In the genomic region with DNA sequence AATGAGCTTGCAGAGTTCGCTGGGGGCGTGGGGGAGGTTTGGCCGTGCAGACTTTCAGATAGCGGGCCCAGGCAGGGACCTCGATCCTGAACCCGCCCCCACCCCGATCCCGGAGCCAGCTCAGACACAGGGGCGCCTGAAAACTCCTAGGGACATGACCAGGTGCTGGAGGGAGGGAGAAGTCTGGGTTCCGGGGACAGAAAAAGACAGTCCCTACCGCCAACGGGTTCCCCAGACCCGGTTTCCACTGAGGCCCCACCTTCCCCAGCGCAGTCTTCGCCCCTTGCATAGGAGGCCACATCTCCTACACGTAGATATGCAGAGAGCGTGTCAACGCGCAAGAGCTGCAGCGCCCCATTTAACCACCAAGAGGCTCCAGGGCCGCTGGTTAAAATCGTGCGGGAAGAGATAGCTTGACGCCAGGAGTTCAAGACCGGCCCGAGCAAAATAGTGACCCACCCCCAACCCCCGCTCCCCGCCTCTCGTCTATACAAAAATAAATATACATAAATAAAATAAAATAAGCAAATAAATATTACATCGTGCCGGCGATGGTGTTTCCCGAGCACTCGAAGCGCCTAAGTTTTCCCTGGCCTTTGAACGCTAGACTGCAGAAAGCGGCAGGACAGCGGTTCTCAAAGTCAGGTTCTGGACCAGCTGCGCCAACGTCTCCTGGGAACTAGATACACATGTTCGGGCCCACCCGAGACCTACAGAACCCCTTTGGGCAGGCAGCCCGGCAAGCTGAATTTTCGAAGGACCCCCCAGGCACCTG, we compare ENCODE assay signal across 10 cellular contexts. TPM values are rescaled to one million over a fixed set of nuclear protein-coding genes. Genes with fewer than 3 reads are reported as not detected.
A peak's percentile ranks its signal among the peaks of the same experiment; 100 is the strongest.
DNase-seq lines count a peak whose midpoint lies in the region; ATAC-seq, FAIRE-seq and TF ChIP-seq lines count a peak whose summit lies in the region.
"Had no signal": no experiment of that assay in that cellular context is flagged by ENCODE, and none has a peak within 500 bp of the region (broad histone marks: within the 10 kb centered on the region; RNA-seq: fewer than 3 reads in every experiment).

No MANE protein-coding gene starts in this region.

- H3K36me3 Mint-ChIP-seq in MCF 10A (ENCODE audit: insufficient read depth, unreplicated experiment): no peaks in the 10 kb centered on the region

- H4K91ac ChIP-seq in mesenchymal stem cell (ENCODE audit: low read length): no peak overlapping the region

- no peak overlapping the region for H2AK5ac ChIP-seq in mesenchymal stem cell (ENCODE audit: low read length, severe bottlenecking)

- CTCF ChIA-PET in MCF 10A (lab: Yijun Ruan, JAX): interaction anchor here (0.6 to 3.8 kb wide), 7 partner anchors 7 to 97 kb away, joined by 3 to 18 read pairs (median 4); no protein-coding TSS in a partner anchor

- intact Hi-C loops in breast epithelium (cut with DNase I; ENCODE audit: low total_unique reads) (no loop called here), MCF 10A (cut with micrococcal nuclease) (no loop called here), vagina (cut with DNase I) (no loop called here)

- peak overlapping the region in 1 of 2 experiments; percentile 13 for H3K18ac ChIP-seq in mesenchymal stem cell (ENCODE audit: low read depth in 1 of 2, low read length in 2 of 2)

- DNase-seq in breast epithelium (ENCODE audit: low spot score in 2 of 2): peak in 1 of 2 donors; percentile 53
- no peak for DNase-seq in MCF 10A (ENCODE audit: unreplicated experiment)
- DNase-seq in dermis blood vessel endothelial cell: peak; percentile 41
- DNase-seq in mesenchymal stem cell: no peak
- no peak for DNase-seq in vagina (ENCODE audit: extremely low spot score in 2 of 2)
- no peak for DNase-seq in frontal cortex (ENCODE audit: low spot score in 2 of 2)
- no peak for DNase-seq in NCI-H1048 (lab: John Stamatoyannopoulos, UW)
- DNase-seq: hippocampal formation, NCI-H1092 treated with DMSO at 0.1 percent for 48 hours had no signal

- POLR2A ChIA-PET in MCF 10A (lab: Yijun Ruan, JAX): no interaction called here

- H3K9ac ChIP-seq in mesenchymal stem cell (ENCODE audit: low read length): peak overlapping the region; percentile 77

- H2BK120ac ChIP-seq in mesenchymal stem cell (ENCODE audit: low read depth, low read length): no peak overlapping the region

- peak overlapping the region; percentile 84 for H3K4me2 ChIP-seq in mesenchymal stem cell (ENCODE audit: low read length, poor library complexity, severe bottlenecking)

- H2BK12ac ChIP-seq in mesenchymal stem cell (ENCODE audit: low read length in 2 of 2): peak overlapping the region in 1 of 2 experiments; percentile 21

- peak overlapping the region; percentile 5 for H2AFZ ChIP-seq in mesenchymal stem cell (ENCODE audit: low read depth, low read length)

- peak overlapping the region in 1 of 2 experiments; percentile 88 for H3K4ac ChIP-seq in mesenchymal stem cell (ENCODE audit: low read depth in 1 of 2, low read length in 2 of 2)

- no peaks in the 10 kb centered on the region for H3K36me3 ChIP-seq in breast epithelium
- peaks cover 0 to 1% of the 10 kb centered on the region in 2 experiments for H3K36me3 ChIP-seq in mesenchymal stem cell (ENCODE audit: control insufficient read depth in 1 of 2, insufficient read depth in 2 of 2, low read depth in 1 of 2, low read length in 2 of 2)
- H3K36me3 ChIP-seq in vagina: no peaks in the 10 kb centered on the region

- no peak overlapping the region for H3K23ac ChIP-seq in mesenchymal stem cell (ENCODE audit: low read length in 2 of 2)

- H3K27ac ChIP-seq in breast epithelium (peak overlapping the region; percentile 79 to 89), mesenchymal stem cell (ENCODE audit: low read length, poor library complexity, severe bottlenecking) (no peak overlapping the region), vagina (peak overlapping the region; percentile 82)

- WGBS in mesenchymal stem cell: 62% methylated on average over 31 of the region's 44 CpGs

- no peak for ATAC-seq in GM21381 (IDR thresholded peaks at IDR 0.05; ENCODE audit: unreplicated experiment)

- no peak overlapping the region for H3K27ac Mint-ChIP-seq in MCF 10A (ENCODE audit: low read depth, unreplicated experiment)

- peak overlapping the region in 1 of 2 experiments; percentile 86 for H3K14ac ChIP-seq in mesenchymal stem cell (ENCODE audit: low read length in 2 of 2)

- H3K4me3 ChIP-seq in breast epithelium (peak overlapping the region; percentile 27 to 71 (median 57)), mesenchymal stem cell (ENCODE audit: insufficient read depth in 1 of 2, low read depth in 1 of 2, low read length in 2 of 2) (peak overlapping the region in 1 of 2 experiments; percentile 77), vagina (peak overlapping the region; percentile 36 to 37)

- TF ChIP-seq POLR2A in breast epithelium (IDR thresholded peaks at IDR 0.05) (no peak), vagina (IDR thresholded peaks at IDR 0.05) (no peak)

- no peak for FAIRE-seq in frontal cortex (lab: Jason Lieb, UNC)

- peaks cover under 1% of the 10 kb centered on the region for H3K79me1 ChIP-seq in mesenchymal stem cell (replicated peaks; ENCODE audit: low read length, poor library complexity, severe bottlenecking)

- H4K8ac ChIP-seq in mesenchymal stem cell (ENCODE audit: low read length): peak overlapping the region; percentile 29

- peaks cover 5% of the 10 kb centered on the region for H3K4me1 Mint-ChIP-seq in MCF 10A (ENCODE audit: insufficient read depth, unreplicated experiment)

- no peak overlapping the region for H2BK15ac ChIP-seq in mesenchymal stem cell (ENCODE audit: low read depth, poor library complexity, severe bottlenecking)

- no peak overlapping the region for H3K4me3 Mint-ChIP-seq in MCF 10A (ENCODE audit: unreplicated experiment)

- H3K27me3 ChIP-seq in breast epithelium: peaks cover 0 to 4% of the 10 kb centered on the region in 2 donors
- peaks cover 0 to 26% of the 10 kb centered on the region in 2 experiments for H3K27me3 ChIP-seq in mesenchymal stem cell (ENCODE audit: control insufficient read depth in 1 of 2, insufficient read depth in 1 of 2, low read length in 2 of 2)
- no peaks in the 10 kb centered on the region for H3K27me3 ChIP-seq in vagina

- TF ChIP-seq CTCF in breast epithelium (IDR thresholded peaks at IDR 0.05) (peak in 1 of 3 donors; percentile 21), MCF 10A (IDR thresholded peaks at IDR 0.05; ENCODE audit: unreplicated experiment) (no peak), vagina (IDR thresholded peaks at IDR 0.05) (no peak)

- no TSS peak for BruUV-seq in MCF 10A (replicated peaks; lab: Mats Ljungman, UMichigan)

- H2BK5ac ChIP-seq in mesenchymal stem cell (ENCODE audit: low read depth, low read length, poor library complexity, severe bottlenecking): no peak overlapping the region

- no peaks in the 10 kb centered on the region for H3K9me3 ChIP-seq in breast epithelium
- H3K9me3 ChIP-seq in mesenchymal stem cell (ENCODE audit: control insufficient read depth, low read length): no peaks in the 10 kb centered on the region
- H3K9me3 ChIP-seq in vagina: no peaks in the 10 kb centered on the region

- H3K27me3 Mint-ChIP-seq in MCF 10A (ENCODE audit: insufficient read depth, unreplicated experiment): no peaks in the 10 kb centered on the region

- H3K4me1 ChIP-seq in breast epithelium: peaks cover 3% of the 10 kb centered on the region in 2 donors
- peaks cover 27% of the 10 kb centered on the region for H3K4me1 ChIP-seq in mesenchymal stem cell (ENCODE audit: control insufficient read depth, insufficient read depth, low read depth, low read length)
- peaks cover 51% of the 10 kb centered on the region for H3K4me1 ChIP-seq in vagina

- H3K9me3 Mint-ChIP-seq in MCF 10A (ENCODE audit: unreplicated experiment): no peaks in the 10 kb centered on the region

RNA-seq across cellular contexts. Expression of gene CCDC8, which starts 8.3 kb away (rescaled TPM):
- total RNA-seq in breast epithelium (10 to 100 TPM in 2 of 3 donors, 1 to 10 TPM in 1; 2.2 to 29.7 (median 16.4) TPM), MCF 10A (2022) (not detected in 2 replicates), dermis blood vessel endothelial cell (0.56 and 0.68 TPM in 2 replicates), vagina (7.4 TPM), frontal cortex (2.4 TPM)
- 17.9 TPM for polyA plus RNA-seq in mesenchymal stem cell (2013, experiment 1 of 2)
- 17.9 TPM for polyA plus RNA-seq in mesenchymal stem cell (2013, experiment 2 of 2)

RNA-seq across cellular contexts. Expression of gene PNMA8C, which starts 23.7 kb away (rescaled TPM):
- under 1 TPM in 2 of 3 donors, not detected in 1; 0.59 to 0.98 TPM for total RNA-seq in breast epithelium
- total RNA-seq in MCF 10A (2022): not detected in 2 replicates
- not detected in 2 replicates for total RNA-seq in dermis blood vessel endothelial cell
- 0.03 TPM for polyA plus RNA-seq in mesenchymal stem cell (2013, experiment 1 of 2)
- polyA plus RNA-seq in mesenchymal stem cell (2013, experiment 2 of 2): 0.03 TPM
- 0.25 TPM for total RNA-seq in vagina
- total RNA-seq in frontal cortex: 31.8 TPM

RNA-seq across cellular contexts. Expression of gene PPP5C, which starts 58.2 kb away (rescaled TPM):
- total RNA-seq in breast epithelium: 10 to 100 TPM; 41.3 to 72.4 (median 58.7) TPM
- 75.6 and 81.5 TPM in 2 replicates for total RNA-seq in MCF 10A (2022)
- total RNA-seq in dermis blood vessel endothelial cell: 88.8 and 113 TPM in 2 replicates
- 67.1 TPM for polyA plus RNA-seq in mesenchymal stem cell (2013, experiment 1 of 2)
- polyA plus RNA-seq in mesenchymal stem cell (2013, experiment 2 of 2): 63.7 TPM
- total RNA-seq in vagina: 60.4 TPM
- total RNA-seq in frontal cortex: 67.3 TPM

Comparison
In these comparisons a context has a peak if more than half of its experiments do, and no peak if none do; other contexts are left out.
1. RNA of gene PNMA8C, which starts 23.7 kb away (total RNA-seq): 31.8 TPM in frontal cortex (single experiment); 0.59 to 0.98 TPM in breast epithelium, 0.25 TPM in vagina (single experiment), not detected in MCF 10A and not detected in dermis blood vessel endothelial cell; every median in the first group is over 10 times any median in the second.